23 cellular contexts compared by ENCODE assay signal in genomic region chr2:142596334-142597088, GRCh38.
DNase-seq lines count a peak whose midpoint lies in the region; TF ChIP-seq lines count a peak whose summit lies in the region.
"Had no signal": no experiment of that assay in that cellular context is flagged by ENCODE, and none has a peak within 500 bp of the region (broad histone marks: within the 10 kb centered on the region; RNA-seq: fewer than 3 reads in every experiment).

No MANE protein-coding gene starts in this region.

- H3K27ac ChIP-seq in mammary epithelial cell (ENCODE audit: insufficient read depth, low read depth, low read length) (no peak overlapping the region), fibroblast of lung (ENCODE audit: insufficient read depth, low read length) (no peak overlapping the region), WERI-Rb-1 (no peak overlapping the region)
- H3K27ac ChIP-seq: BLaER1, HL-60, Peyer's patch, SK-N-MC, suprapubic skin, vagina had no signal

- no peaks in the 10 kb centered on the region for H3K9me3 Mint-ChIP-seq in MCF 10A (ENCODE audit: unreplicated experiment)
- H3K9me3 Mint-ChIP-seq: activated CD8-positive, alpha-beta T cell treated with anti-CD3 and anti-CD28 coated beads for 36 hours had no signal

- H4K20me1 ChIP-seq in mammary epithelial cell (ENCODE audit: insufficient read depth, low read length) (no peaks in the 10 kb centered on the region), fibroblast of lung (ENCODE audit: control insufficient read depth, extremely low read depth, insufficient read depth, low read length) (no peaks in the 10 kb centered on the region)
- H4K20me1 ChIP-seq: BLaER1 had no signal

- no peak overlapping the region for H3K4me3 Mint-ChIP-seq in MCF 10A (ENCODE audit: unreplicated experiment)
- H3K4me3 Mint-ChIP-seq: activated CD8-positive, alpha-beta T cell treated with anti-CD3 and anti-CD28 coated beads for 36 hours had no signal

- H3K79me2 ChIP-seq in mammary epithelial cell (ENCODE audit: insufficient read depth, low read length): no peaks in the 10 kb centered on the region
- H3K79me2 ChIP-seq in fibroblast of lung (ENCODE audit: control insufficient read depth, insufficient read depth, low read length): no peaks in the 10 kb centered on the region

- in situ Hi-C loops in mammary epithelial cell (cut with MboI; ENCODE audit: low sequenced_read_pairs in 2 of 2): loop anchor here (25.0 kb wide), 1 partner anchor 434 kb away; no protein-coding TSS in a partner anchor

- H3K4me1 ChIP-seq in mammary epithelial cell (ENCODE audit: insufficient read depth, low read length) (no peaks in the 10 kb centered on the region), adipocyte (ENCODE audit: control insufficient read depth, insufficient read depth, low read length) (no peaks in the 10 kb centered on the region), fibroblast of lung (ENCODE audit: control insufficient read depth, extremely low read depth, insufficient read depth, low read length) (no peaks in the 10 kb centered on the region), skeletal muscle satellite cell (ENCODE audit: control insufficient read depth, insufficient read depth, low read length) (peaks cover 30% of the 10 kb centered on the region)
- H3K4me1 ChIP-seq: BLaER1, Peyer's patch, suprapubic skin, vagina had no signal

- no peak overlapping the region for H3K4me3 ChIP-seq in mammary epithelial cell (replicated peaks in 1 of 3; ENCODE audit: insufficient read depth in 1 of 3, low read depth in 2 of 3, low read length in 3 of 3)
- H3K4me3 ChIP-seq in adipocyte (ENCODE audit: low read length): no peak overlapping the region
- no peak overlapping the region for H3K4me3 ChIP-seq in fibroblast of lung (replicated peaks in 1 of 4; ENCODE audit: control extremely low read depth in 1 of 4, insufficient read depth in 1 of 4, low read depth in 3 of 4, low read length in 4 of 4)
- H3K4me3 ChIP-seq in skeletal muscle satellite cell (ENCODE audit: low read length): no peak overlapping the region
- H3K4me3 ChIP-seq in WERI-Rb-1 (ENCODE audit: low read depth, low read length): no peak overlapping the region
- H3K4me3 ChIP-seq: BLaER1, Peyer's patch, SK-N-MC, suprapubic skin, vagina had no signal

- H3K36me3 Mint-ChIP-seq in MCF 10A (ENCODE audit: insufficient read depth, unreplicated experiment): no peaks in the 10 kb centered on the region

- TF ChIP-seq CTCF in MCF 10A (IDR thresholded peaks at IDR 0.05; ENCODE audit: unreplicated experiment): no peak
- no peak for TF ChIP-seq CTCF in mammary epithelial cell (conservative IDR thresholded peaks at IDR 0.05 in 1 of 2, IDR thresholded peaks at IDR 0.05 in 1 of 2; ENCODE audit: extremely low read depth in 1 of 2, insufficient read depth in 1 of 2, low read depth in 1 of 2, low read length in 2 of 2)
- no peak for TF ChIP-seq CTCF in fibroblast of lung (conservative IDR thresholded peaks at IDR 0.05 in 1 of 2, IDR thresholded peaks at IDR 0.05 in 1 of 2; ENCODE audit: low read depth in 1 of 2, low read length in 2 of 2)
- no peak for TF ChIP-seq CTCF in WERI-Rb-1 (IDR thresholded peaks at IDR 0.05; ENCODE audit: low read depth, low read length)

- WGBS in mammary epithelial cell (ENCODE audit: low coverage, missing lambda C conversion rate): 93% methylated on average over 2 of the region's 2 CpGs

- peaks cover 84% of the 10 kb centered on the region for H3K27me3 Mint-ChIP-seq in MCF 10A (ENCODE audit: insufficient read depth, unreplicated experiment)
- H3K27me3 Mint-ChIP-seq: activated CD8-positive, alpha-beta T cell treated with anti-CD3 and anti-CD28 coated beads for 36 hours had no signal

- BruUV-seq in MCF 10A (replicated peaks; lab: Mats Ljungman, UMichigan) (no TSS peak), mammary epithelial cell (replicated peaks; lab: Mats Ljungman, UMichigan) (no TSS peak)

- H3K27me3 ChIP-seq in mammary epithelial cell (ENCODE audit: insufficient read depth, low read length) (no peaks in the 10 kb centered on the region), adipocyte (replicated peaks; ENCODE audit: control insufficient read depth, insufficient read depth, low read length) (no peaks in the 10 kb centered on the region), fibroblast of lung (ENCODE audit: control insufficient read depth, insufficient read depth, low read length) (no peaks in the 10 kb centered on the region), skeletal muscle satellite cell (ENCODE audit: control insufficient read depth, insufficient read depth, low read length) (no peaks in the 10 kb centered on the region), WERI-Rb-1 (ENCODE audit: insufficient read depth, low read depth, severe bottlenecking) (no peaks in the 10 kb centered on the region)
- H3K27me3 ChIP-seq: BLaER1, Peyer's patch, suprapubic skin, vagina had no signal

- CTCF ChIA-PET in MCF 10A (lab: Yijun Ruan, JAX): no interaction called here
- CTCF ChIA-PET in mammary epithelial cell (lab: Charles Lee; ENCODE audit: low non-redundant PET): no interaction called here

- POLR2A ChIA-PET in MCF 10A (lab: Yijun Ruan, JAX): no interaction called here

- TF ChIP-seq POLR2A in erythroblast (IDR thresholded peaks at IDR 0.05; ENCODE audit: low read length): no peak

- H3K9me3 ChIP-seq in mammary epithelial cell (replicated peaks; ENCODE audit: insufficient read depth, low read length) (no peaks in the 10 kb centered on the region), adipocyte (ENCODE audit: control insufficient read depth, low read length) (no peaks in the 10 kb centered on the region), fibroblast of lung (ENCODE audit: control insufficient read depth, insufficient read depth, low read depth, low read length) (no peaks in the 10 kb centered on the region), skeletal muscle satellite cell (replicated peaks; ENCODE audit: low read length) (no peaks in the 10 kb centered on the region), WERI-Rb-1 (ENCODE audit: severe bottlenecking) (no peaks in the 10 kb centered on the region)
- H3K9me3 ChIP-seq: BLaER1, Peyer's patch, suprapubic skin, vagina had no signal

- dilution Hi-C loops in mammary epithelial cell (cut with HindIII; ENCODE audit: low sequenced_read_pairs): no loop called here

- H3K4me2 ChIP-seq in mammary epithelial cell (ENCODE audit: insufficient read depth, low read depth, low read length) (no peak overlapping the region), fibroblast of lung (ENCODE audit: extremely low read depth, insufficient read depth, low read length) (no peak overlapping the region), skeletal muscle satellite cell (ENCODE audit: low read length) (peak overlapping the region; percentile 38)
- H3K4me2 ChIP-seq: BLaER1 had no signal

- H3K4me1 Mint-ChIP-seq in MCF 10A (ENCODE audit: insufficient read depth, unreplicated experiment): no peaks in the 10 kb centered on the region

- H3K9ac ChIP-seq in mammary epithelial cell (ENCODE audit: insufficient read depth, low read length): no peak overlapping the region
- no peak overlapping the region for H3K9ac ChIP-seq in adipocyte (ENCODE audit: low read length)
- no peak overlapping the region for H3K9ac ChIP-seq in fibroblast of lung (ENCODE audit: insufficient read depth, low read length)
- no peak overlapping the region for H3K9ac ChIP-seq in skeletal muscle satellite cell (ENCODE audit: low read depth, low read length)
- H3K9ac ChIP-seq: BLaER1 had no signal

- H3K27ac Mint-ChIP-seq in MCF 10A (ENCODE audit: low read depth, unreplicated experiment): no peak overlapping the region
- H3K27ac Mint-ChIP-seq: activated CD8-positive, alpha-beta T cell treated with anti-CD3 and anti-CD28 coated beads for 36 hours had no signal

- no peaks in the 10 kb centered on the region for H3K36me3 ChIP-seq in mammary epithelial cell (ENCODE audit: insufficient read depth, low read length)
- H3K36me3 ChIP-seq in adipocyte (ENCODE audit: control insufficient read depth, insufficient read depth, low read length, severe bottlenecking): no peaks in the 10 kb centered on the region
- H3K36me3 ChIP-seq in fibroblast of lung (ENCODE audit: control insufficient read depth, insufficient read depth, low read length): no peaks in the 10 kb centered on the region
- no peaks in the 10 kb centered on the region for H3K36me3 ChIP-seq in skeletal muscle satellite cell (ENCODE audit: insufficient read depth, low read length)
- H3K36me3 ChIP-seq in WERI-Rb-1: no peaks in the 10 kb centered on the region
- H3K36me3 ChIP-seq: BLaER1, Peyer's patch, suprapubic skin, vagina had no signal

- H2AFZ ChIP-seq in mammary epithelial cell (ENCODE audit: low read depth, low read length) (no peak overlapping the region), fibroblast of lung (ENCODE audit: low read length) (no peak overlapping the region)

- intact Hi-C loops in MCF 10A (cut with micrococcal nuclease): no loop called here
- intact Hi-C loops in mammary epithelial cell (cut with micrococcal nuclease): no loop called here

- peak; percentile 23 for DNase-seq in MCF 10A (ENCODE audit: unreplicated experiment)
- DNase-seq in mammary epithelial cell: no peak
- peak; percentile 58 for DNase-seq in adipocyte (ENCODE audit: low read depth)
- DNase-seq in fibroblast of lung (ENCODE audit: low read depth in 2 of 2): peak; percentile 3 to 63
- no peak for DNase-seq in erythroblast (lab: John Stamatoyannopoulos, UW)
- DNase-seq in WERI-Rb-1: no peak
- DNase-seq in cerebellar cortex (ENCODE audit: low spot score): no peak
- DNase-seq: 8988T; activated CD4-positive, CD25-positive, alpha-beta regulatory T cell; activated CD8-positive, alpha-beta T cell treated with anti-CD3 and anti-CD28 coated beads for 36 hours; GDM1; hypothalamus; islet precursor cell; NCI-H82; Peyer's patch; right cardiac atrium; T-helper 9 cell had no signal

Comparison
In these comparisons a context has a peak if more than half of its experiments do, and no peak if none do; other contexts are left out.
1. DNase-seq: peak in MCF 10A (single experiment), adipocyte (single experiment) and fibroblast of lung (2 of 2); none in mammary epithelial cell (single experiment), erythroblast (0 of 2), WERI-Rb-1 (single experiment) and cerebellar cortex (single experiment).